In genomic region chr14:76499399-76499798, GRCh38 we compare ENCODE assay signal across 25 cellular contexts.
"Had no signal": no experiment of that assay in that cellular context is flagged by ENCODE, and none has a peak within 500 bp of the region (broad histone marks: within the 10 kb centered on the region; RNA-seq: fewer than 3 reads in every experiment).

No MANE protein-coding gene starts in this region.

- H3K4me1 Mint-ChIP-seq: activated CD8-positive, alpha-beta memory T cell treated with anti-CD3 and anti-CD28 coated beads, Interleukin-2, amount 10 ng/mL, durations not matched to agents 7 days and 5 days; activated naive CD4-positive, alpha-beta T cell treated with anti-CD3 and anti-CD28 coated beads, Interleukin-2, amount 10 ng/mL, durations not matched to agents 7 days and 5 days; T-cell had no signal

- H3K4me1 ChIP-seq: gastroesophageal sphincter, pancreas, psoas muscle, vagina had no signal

- H3K4me3 ChIP-seq: gastroesophageal sphincter, hepatocyte, pancreas, psoas muscle, smooth muscle cell, vagina had no signal

- H3K9me3 ChIP-seq: gastroesophageal sphincter, pancreas, psoas muscle, vagina had no signal

- H3K4me3 Mint-ChIP-seq: activated CD8-positive, alpha-beta memory T cell treated with anti-CD3 and anti-CD28 coated beads, Interleukin-2, amount 10 ng/mL, durations not matched to agents 7 days and 5 days; activated CD8-positive, alpha-beta T cell treated with anti-CD3 and anti-CD28 coated beads, Interleukin-2, amount 10 ng/mL, durations not matched to agents 7 days and 5 days; activated naive CD4-positive, alpha-beta T cell treated with anti-CD3 and anti-CD28 coated beads, Interleukin-2, amount 10 ng/mL, durations not matched to agents 7 days and 5 days; activated T-cell treated with anti-CD3 and anti-CD28 coated beads, Interleukin-2, amount 50 U/mL, for 72 hours; effector memory CD8-positive, alpha-beta T cell; stimulated activated naive CD8-positive, alpha-beta T cell treated with anti-CD3 and anti-CD28 coated beads, Interleukin-15, Interleukin-2, amounts not matched to agents 100 ng/mL and 50 ng/mL, for 24 hours; T-cell; type B pancreatic cell; WTC11 had no signal

- ATAC-seq: activated CD8-positive, alpha-beta memory T cell treated with anti-CD3 and anti-CD28 coated beads, Interleukin-2, amount 10 ng/mL, durations not matched to agents 7 days and 5 days; activated CD8-positive, alpha-beta T cell treated with anti-CD3 and anti-CD28 coated beads, Interleukin-2, amount 10 ng/mL, durations not matched to agents 7 days and 5 days; effector memory CD8-positive, alpha-beta T cell; gastroesophageal sphincter; left colon; T-cell; WTC11 had no signal

- H3K36me3 Mint-ChIP-seq: activated CD8-positive, alpha-beta memory T cell treated with anti-CD3 and anti-CD28 coated beads, Interleukin-2, amount 10 ng/mL, durations not matched to agents 7 days and 5 days; activated naive CD4-positive, alpha-beta T cell treated with anti-CD3 and anti-CD28 coated beads, Interleukin-2, amount 10 ng/mL, durations not matched to agents 7 days and 5 days; T-cell; type B pancreatic cell; WTC11 had no signal

- H3K27ac ChIP-seq: gastroesophageal sphincter, hepatocyte, pancreas, psoas muscle, vagina had no signal

- H3K9me3 Mint-ChIP-seq: activated naive CD4-positive, alpha-beta T cell treated with anti-CD3 and anti-CD28 coated beads, Interleukin-2, amount 10 ng/mL, durations not matched to agents 7 days and 5 days; activated T-cell treated with anti-CD3 and anti-CD28 coated beads, Interleukin-2, amount 50 U/mL, for 72 hours; effector memory CD8-positive, alpha-beta T cell; stimulated activated naive CD8-positive, alpha-beta T cell treated with anti-CD3 and anti-CD28 coated beads, Interleukin-15, Interleukin-2, amounts not matched to agents 100 ng/mL and 50 ng/mL, for 24 hours; T-cell; type B pancreatic cell; WTC11 had no signal

- H3K36me3 ChIP-seq: gastroesophageal sphincter, pancreas, vagina had no signal

- H3K4me2 ChIP-seq: hepatocyte, smooth muscle cell had no signal

- H3K27ac Mint-ChIP-seq: activated CD8-positive, alpha-beta memory T cell treated with anti-CD3 and anti-CD28 coated beads, Interleukin-2, amount 10 ng/mL, durations not matched to agents 7 days and 5 days; activated CD8-positive, alpha-beta T cell treated with anti-CD3 and anti-CD28 coated beads, Interleukin-2, amount 10 ng/mL, durations not matched to agents 7 days and 5 days; activated naive CD4-positive, alpha-beta T cell treated with anti-CD3 and anti-CD28 coated beads, Interleukin-2, amount 10 ng/mL, durations not matched to agents 7 days and 5 days; activated T-cell treated with anti-CD3 and anti-CD28 coated beads, Interleukin-2, amount 50 U/mL, for 72 hours; effector memory CD8-positive, alpha-beta T cell; stimulated activated naive CD8-positive, alpha-beta T cell treated with anti-CD3 and anti-CD28 coated beads, Interleukin-15, Interleukin-2, amounts not matched to agents 100 ng/mL and 50 ng/mL, for 24 hours; T-cell; type B pancreatic cell; WTC11 had no signal

- DNase-seq: activated CD8-positive, alpha-beta memory T cell treated with anti-CD3 and anti-CD28 coated beads, Interleukin-2, amount 10 ng/mL, durations not matched to agents 7 days and 5 days; activated CD8-positive, alpha-beta T cell treated with anti-CD3 and anti-CD28 coated beads, Interleukin-2, amount 10 ng/mL, durations not matched to agents 7 days and 5 days; activated gamma-delta T cell; activated naive CD4-positive, alpha-beta T cell treated with anti-CD3 and anti-CD28 coated beads, Interleukin-2, amount 10 ng/mL, durations not matched to agents 7 days and 5 days; activated T-cell treated with anti-CD3 and anti-CD28 coated beads, Interleukin-2, amount 50 U/mL, for 72 hours; amygdala; caudate nucleus; cortex of kidney; effector memory CD8-positive, alpha-beta T cell; left colon; mammary epithelial cell; nucleus accumbens; pancreas; psoas muscle; stimulated activated CD4-positive, alpha-beta T cell treated with anti-CD3 and anti-CD28 coated beads, Interleukin-15, amount 100 ng/mL, for 24 hours; stimulated activated CD4-positive, alpha-beta T cell treated with anti-CD3 and anti-CD28 coated beads, Interleukin-2, amount 100 ng/mL, for 24 hours; substantia nigra; T-cell had no signal

- H3K27me3 ChIP-seq: hepatocyte, pancreas, vagina had no signal

- H3K27me3 Mint-ChIP-seq: stimulated activated naive CD8-positive, alpha-beta T cell treated with anti-CD3 and anti-CD28 coated beads, Interleukin-15, Interleukin-2, amounts not matched to agents 100 ng/mL and 50 ng/mL, for 24 hours had no signal
